ENCODE assay signal across 11 cellular contexts in the genomic region with DNA sequence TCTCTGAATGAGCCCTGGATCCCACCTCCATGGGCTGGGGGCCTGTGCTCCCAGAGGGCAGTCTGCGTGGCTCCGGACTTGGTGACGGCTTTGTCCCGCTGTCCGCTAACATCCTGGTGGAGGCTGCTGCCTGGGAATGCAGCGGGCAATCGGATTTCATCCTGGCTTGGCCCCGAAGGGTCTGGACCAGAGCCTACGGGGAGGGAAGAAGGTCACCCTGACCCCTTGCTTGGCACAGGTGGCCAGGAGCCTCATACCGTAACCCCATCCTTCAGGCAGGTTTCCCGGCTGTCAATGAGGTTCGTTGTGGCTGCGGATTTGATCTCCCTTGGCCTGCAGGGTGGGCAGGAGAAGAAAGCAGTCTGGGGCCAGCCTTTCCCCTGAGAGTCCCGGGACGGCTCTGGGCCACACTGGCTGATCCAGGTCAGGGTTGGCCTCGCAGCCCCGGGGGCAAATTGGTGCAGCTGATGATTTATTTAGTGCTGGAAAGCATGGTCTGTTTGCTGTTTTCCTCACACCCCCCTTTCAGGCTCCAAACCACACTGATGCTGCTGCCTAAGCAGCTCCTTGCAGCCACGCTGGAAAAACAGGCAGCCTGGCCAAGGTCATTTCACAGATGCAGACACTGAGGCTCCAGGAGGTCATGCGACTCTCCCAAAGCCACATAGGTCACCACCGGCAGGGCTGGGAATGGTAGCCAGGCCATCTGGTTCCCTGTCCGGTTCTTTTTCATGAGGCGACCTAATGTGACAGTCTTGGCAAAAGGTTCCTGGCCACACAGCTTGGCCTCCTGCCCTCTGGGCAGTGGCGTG. TPM values are rescaled to one million over a fixed set of nuclear protein-coding genes. Genes with fewer than 3 reads are reported as not detected.
DNase-seq lines count a peak whose midpoint lies in the region; TF ChIP-seq lines count a peak whose summit lies in the region.
"Had no signal": no experiment of that assay in that cellular context is flagged by ENCODE, and none has a peak within 500 bp of the region (broad histone marks: within the 10 kb centered on the region; RNA-seq: fewer than 3 reads in every experiment).

No MANE protein-coding gene starts in this region.

- H3K4me3 ChIP-seq in BLaER1 (no peak overlapping the region), adrenal gland (no peak overlapping the region), left ventricle myocardium inferior (no peak overlapping the region)

- peak overlapping the region; percentile 2; the same call in 1 of the 2 replicates for H3K4me2 ChIP-seq in BLaER1

- H3K36me3 ChIP-seq in BLaER1 (no peaks in the 10 kb centered on the region), adrenal gland (replicated peaks in 1 of 2) (no peaks in the 10 kb centered on the region), left ventricle myocardium inferior (no peaks in the 10 kb centered on the region)
- H3K36me3 ChIP-seq: brain microvascular endothelial cell had no signal

- peak; percentile 46 to 89 (median 81) for DNase-seq in adrenal gland
- DNase-seq in left ventricle myocardium inferior: no peak
- DNase-seq in retina: peak; percentile 31
- DNase-seq in SK-N-DZ (ENCODE audit: low spot score): no peak
- no peak for DNase-seq in GF-D8 (lab: John Stamatoyannopoulos, UW)
- DNase-seq in middle frontal gyrus (ENCODE audit: extremely low spot score, low spot score): no peak
- no peak for DNase-seq in T-helper 9 cell
- DNase-seq: brain microvascular endothelial cell, Karpas-422, NCI-H2081 had no signal

- H4K20me1 ChIP-seq in BLaER1: peaks cover 63% of the 10 kb centered on the region

- H3K9me3 ChIP-seq in BLaER1: no peaks in the 10 kb centered on the region
- H3K9me3 ChIP-seq in adrenal gland (replicated peaks in 1 of 3): no peaks in the 10 kb centered on the region
- H3K9me3 ChIP-seq in left ventricle myocardium inferior (replicated peaks): no peaks in the 10 kb centered on the region

- WGBS in adrenal gland, 4 donors: 16 to 42% (median 29%) methylated on average over 7 to 23 of the region's 23 CpGs

- intact Hi-C loops in adrenal gland (cut with DNase I): no loop called here
- intact Hi-C loops in left ventricle myocardium inferior (cut with micrococcal nuclease): no loop called here

- H3K27ac ChIP-seq in BLaER1 (peak overlapping the region; percentile 25; the same call in 1 of the 2 replicates), adrenal gland (peak overlapping the region in 3 of 5 donors; percentile 43 to 67 (median 56)), left ventricle myocardium inferior (replicated peaks) (peak overlapping the region; percentile 73)
- H3K27ac ChIP-seq: brain microvascular endothelial cell had no signal

- TF ChIP-seq CTCF in adrenal gland (IDR thresholded peaks at IDR 0.05) (no peak), left ventricle myocardium inferior (IDR thresholded peaks at IDR 0.05; ENCODE audit: borderline replicate concordance) (no peak)

- no peak for TF ChIP-seq POLR2A in adrenal gland (IDR thresholded peaks at IDR 0.05)

- H3K27me3 ChIP-seq in BLaER1 (no peaks in the 10 kb centered on the region), adrenal gland (no peaks in the 10 kb centered on the region), left ventricle myocardium inferior (ENCODE audit: low read depth) (no peaks in the 10 kb centered on the region)
- H3K27me3 ChIP-seq: brain microvascular endothelial cell had no signal

- no peak overlapping the region for H3K9ac ChIP-seq in BLaER1

- H3K4me1 ChIP-seq in BLaER1 (peaks cover 99% of the 10 kb centered on the region), adrenal gland (replicated peaks in 1 of 2) (peaks cover 19 to 49% of the 10 kb centered on the region in 2 donors), left ventricle myocardium inferior (peaks cover 81% of the 10 kb centered on the region)

RNA-seq across cellular contexts. Expression of a gene that starts 15.0 kb away (rescaled TPM):
- total RNA-seq in adrenal gland (10 to 100 TPM; 11.0 to 16.9 (median 13.7) TPM), left ventricle myocardium inferior (17.2 TPM)
- 1 to 10 TPM; 3.3 to 6.4 (median 3.9) TPM for polyA plus RNA-seq in adrenal gland
- 0.31 TPM in 2 replicates for polyA plus RNA-seq in SK-N-DZ (2014; cell fraction: cytosol; rRNA removed)
- polyA plus RNA-seq in SK-N-DZ (2014; cell fraction: nucleus; rRNA removed): 1.1 and 1.5 TPM in 2 replicates

Comparison
In these comparisons a context has a peak if more than half of its experiments do, and no peak if none do; other contexts are left out.
1. DNase-seq: peak in adrenal gland (7 of 7) and retina (single experiment); none in left ventricle myocardium inferior (single experiment), SK-N-DZ (single experiment), GF-D8 (single experiment), middle frontal gyrus (single experiment) and T-helper 9 cell (single experiment).
2. Peak in every context shown above with its lines, with median percentiles within 50 percentile points of each other: H3K27ac ChIP-seq.